Comparison of ENCODE assay signal across 24 cellular contexts in the genomic region with DNA sequence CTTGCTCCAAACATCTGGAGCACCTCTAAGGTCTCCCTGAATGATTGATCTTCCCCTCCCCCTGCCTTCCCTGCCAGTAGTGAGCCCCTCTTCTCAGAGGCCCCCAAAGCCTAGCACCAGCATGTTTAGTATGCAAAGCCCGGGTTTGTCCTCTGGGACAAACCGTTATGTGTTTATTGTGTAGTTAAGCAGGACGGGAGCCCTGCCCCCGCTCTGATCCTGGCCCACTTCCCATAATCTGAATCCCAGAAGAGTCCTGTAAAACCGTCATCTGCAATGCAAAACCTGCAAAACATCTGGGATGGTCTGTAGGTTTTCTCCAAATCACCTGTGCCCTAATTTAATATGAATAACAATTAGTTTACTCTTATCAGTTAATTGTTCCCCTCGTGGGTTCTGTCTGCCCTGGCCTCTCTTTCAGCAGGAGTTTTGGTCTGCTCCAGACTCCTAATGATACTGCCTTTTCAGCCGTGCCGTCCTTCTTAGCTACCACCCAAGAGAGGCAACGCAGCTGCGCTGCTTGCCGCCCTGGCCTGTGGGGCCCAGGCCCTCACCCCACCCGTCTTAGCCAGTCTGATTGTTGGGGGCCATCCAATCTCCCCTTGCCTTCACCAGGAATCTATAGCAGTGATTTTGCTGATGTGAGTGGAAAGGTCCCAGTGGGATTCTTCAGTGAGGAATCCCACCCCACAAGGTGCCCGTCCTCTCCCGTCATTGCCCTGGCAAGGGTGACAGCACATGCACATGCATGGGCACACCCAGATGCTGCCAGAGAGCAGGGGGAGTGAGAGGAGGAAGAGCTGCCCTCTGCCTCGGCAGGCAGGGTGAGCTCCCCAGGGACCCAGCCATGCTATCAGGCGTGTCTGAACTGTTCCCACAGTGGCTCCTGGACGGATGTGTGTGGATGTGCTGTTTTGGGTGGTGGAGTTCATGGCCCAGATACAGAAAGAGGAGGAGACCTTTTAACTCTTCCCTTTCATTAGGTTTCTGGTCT. TPM values are rescaled to one million over a fixed set of nuclear protein-coding genes. Genes with fewer than 3 reads are reported as not detected.
DNase-seq lines count a peak whose midpoint lies in the region.
"Had no signal": no experiment of that assay in that cellular context is flagged by ENCODE, and none has a peak within 500 bp of the region (broad histone marks: within the 10 kb centered on the region; RNA-seq: fewer than 3 reads in every experiment).

No MANE protein-coding gene starts in this region.

- H3K36me3 Mint-ChIP-seq in activated naive CD8-positive, alpha-beta T cell treated with anti-CD3 and anti-CD28 coated beads for 36 hours = no peaks in the 10 kb centered on the region
- H3K36me3 Mint-ChIP-seq: CD4-positive, CD25-positive, alpha-beta regulatory T cell had no signal

- H3K9me3 ChIP-seq in iPS-18c (ENCODE audit: control insufficient read depth, insufficient read depth, low read length) = peaks cover 3% of the 10 kb centered on the region
- H3K9me3 ChIP-seq: body of pancreas, gastroesophageal sphincter, neutrophil, testis had no signal

- peak overlapping the region; percentile 15; the same call in 1 of the 2 replicates for H3K4me3 ChIP-seq in iPS-18c (ENCODE audit: insufficient read depth, low read depth, low read length)
- H3K4me3 ChIP-seq: body of pancreas, gastroesophageal sphincter, testis had no signal

- DNase-seq in DMS79 treated with DMSO at 0.1 percent for 48 hours (lab: John Stamatoyannopoulos, UW) (peak; percentile 25), DMS79 (lab: John Stamatoyannopoulos, UW) (no peak), NCI-H69 (lab: John Stamatoyannopoulos, UW) (peak; percentile 38), superior temporal gyrus (ENCODE audit: extremely low spot score) (peak; percentile 82), NCI-H1417 treated with DMSO at 0.1 percent for 48 hours (lab: John Stamatoyannopoulos, UW) (no peak), RPMI8226 (no peak)
- DNase-seq in activated naive CD8-positive, alpha-beta T cell treated with anti-CD3 and anti-CD28 coated beads for 36 hours = no peak
- DNase-seq: 8988T; activated CD4-positive, alpha-beta T cell treated with anti-CD3 and anti-CD28 coated beads, Interleukin-2, amount 50 U/mL, for 1 hour; activated naive CD4-positive, alpha-beta T cell treated with anti-CD3 and anti-CD28 coated beads for 36 hours; body of pancreas; CD4-positive, CD25-positive, alpha-beta regulatory T cell; islet precursor cell; Kasumi-1; mesenchymal stem cell; NCI-H1930; NCI-H524 treated with DMSO at 0.1 percent for 48 hours; stimulated activated CD4-positive, alpha-beta T cell treated with anti-CD3 and anti-CD28 coated beads, Interleukin-4, amount 100 ng/mL, for 1 hour; testis had no signal

- H3K4me1 Mint-ChIP-seq in activated naive CD8-positive, alpha-beta T cell treated with anti-CD3 and anti-CD28 coated beads for 36 hours = peaks cover 8% of the 10 kb centered on the region

- H3K27me3 Mint-ChIP-seq in activated naive CD8-positive, alpha-beta T cell treated with anti-CD3 and anti-CD28 coated beads for 36 hours = peaks cover 52% of the 10 kb centered on the region

- H3K9me3 Mint-ChIP-seq in activated naive CD8-positive, alpha-beta T cell treated with anti-CD3 and anti-CD28 coated beads for 36 hours = no peaks in the 10 kb centered on the region
- H3K9me3 Mint-ChIP-seq: activated naive CD4-positive, alpha-beta T cell treated with anti-CD3 and anti-CD28 coated beads for 36 hours; dendritic cell treated with granulocyte-macrophage colony-stimulating factor and Interleukin-4, amounts not matched to agents 40 ng/mL and 50 ng/mL, for 4 days had no signal

- H3K4me3 Mint-ChIP-seq in activated naive CD8-positive, alpha-beta T cell treated with anti-CD3 and anti-CD28 coated beads for 36 hours = no peak overlapping the region
- H3K4me3 Mint-ChIP-seq: activated naive CD4-positive, alpha-beta T cell treated with anti-CD3 and anti-CD28 coated beads for 36 hours; dendritic cell treated with granulocyte-macrophage colony-stimulating factor and Interleukin-4, amounts not matched to agents 40 ng/mL and 50 ng/mL, for 4 days had no signal

- H3K27ac Mint-ChIP-seq in activated naive CD8-positive, alpha-beta T cell treated with anti-CD3 and anti-CD28 coated beads for 36 hours = no peak overlapping the region
- H3K27ac Mint-ChIP-seq: activated naive CD4-positive, alpha-beta T cell treated with anti-CD3 and anti-CD28 coated beads for 36 hours; dendritic cell treated with granulocyte-macrophage colony-stimulating factor and Interleukin-4, amounts not matched to agents 40 ng/mL and 50 ng/mL, for 4 days had no signal

RNA-seq across cellular contexts. Expression of gene B3GAT1, which starts 3.0 kb away (rescaled TPM):
- under 1 TPM in 1 of 2 experiments, not detected in 1; 0.04 TPM for total RNA-seq in activated naive CD8-positive, alpha-beta T cell treated with anti-CD3 and anti-CD28 coated beads for 36 hours
- total RNA-seq: epithelial cell of proximal tubule had no signal

Comparison
In these comparisons a context has a peak if more than half of its experiments do, and no peak if none do; other contexts are left out.
1. DNase-seq: peak in DMS79 treated with DMSO at 0.1 percent for 48 hours (single experiment), NCI-H69 (single experiment) and superior temporal gyrus (single experiment); none in DMS79 (single experiment), NCI-H1417 treated with DMSO at 0.1 percent for 48 hours (single experiment), RPMI8226 (single experiment) and activated naive CD8-positive, alpha-beta T cell treated with anti-CD3 and anti-CD28 coated beads for 36 hours (single experiment).